In genomic region chr12:62841841-62842240, GRCh38 we compare ENCODE assay signal across 20 cellular contexts.
DNase-seq lines count a peak whose midpoint lies in the region; ATAC-seq, FAIRE-seq and TF ChIP-seq lines count a peak whose summit lies in the region.
"Had no signal": no experiment of that assay in that cellular context is flagged by ENCODE, and none has a peak within 500 bp of the region (broad histone marks: within the 10 kb centered on the region; RNA-seq: fewer than 3 reads in every experiment).

No MANE protein-coding gene starts in this region.

- no peaks in the 10 kb centered on the region for H3K36me3 ChIP-seq in OCI-LY3 (replicated peaks; ENCODE audit: low read depth, low read length)
- H3K36me3 ChIP-seq in small intestine (ENCODE audit: control insufficient read depth in 2 of 2, insufficient read depth in 2 of 2, low read length in 2 of 2), result no peaks in the 10 kb centered on the region
- H3K36me3 ChIP-seq: suprapubic skin had no signal

- peaks cover 4% of the 10 kb centered on the region for H3K36me3 Mint-ChIP-seq in endothelial cell (ENCODE audit: low read depth, unreplicated experiment)
- H3K36me3 Mint-ChIP-seq: memory B cell, naive B cell had no signal

- peak overlapping the region; percentile 63 for H3K4me2 ChIP-seq in OCI-LY3 (ENCODE audit: low read length)

- no peak for TF ChIP-seq CTCF in OCI-LY3 (IDR thresholded peaks at IDR 0.05; ENCODE audit: low read depth, low read length)
- no peak for TF ChIP-seq CTCF in endothelial cell (IDR thresholded peaks at IDR 0.05; ENCODE audit: unreplicated experiment)

- H3K9ac ChIP-seq in OCI-LY3 (ENCODE audit: low read length), result no peak overlapping the region

- H3K4me3 Mint-ChIP-seq in endothelial cell (ENCODE audit: unreplicated experiment), result no peak overlapping the region
- H3K4me3 Mint-ChIP-seq: memory B cell, naive B cell, T-helper 17 cell had no signal

- DNase-seq in Kasumi-1 (lab: John Stamatoyannopoulos, UW) (peak; percentile 71 to 74), endothelial cell (ENCODE audit: low spot score) (no peak), small intestine (peak; percentile 17), NAMALWA (ENCODE audit: low spot score) (no peak)
- DNase-seq: Karpas-422; naive B cell; NCI-H2227 treated with DMSO at 0.1 percent for 48 hours; NK-92 treated with Interleukin-12 subunit alpha and Interleukin-12 subunit beta, amount 100 ng/mL, for 24 hours; SHP77 treated with DMSO at 0.1 percent for 48 hours; stimulated activated CD4-positive, alpha-beta T cell treated with anti-CD3 and anti-CD28 coated beads, Interleukin-4, amount 100 ng/mL, for 4 hours; T-helper 17 cell had no signal

- peak overlapping the region; percentile 60 for H3K27ac ChIP-seq in OCI-LY3 (ENCODE audit: low read length)
- no peak overlapping the region for H3K27ac ChIP-seq in small intestine (ENCODE audit: low read depth in 1 of 2, low read length in 1 of 2)
- H3K27ac ChIP-seq: suprapubic skin had no signal

- no peak overlapping the region for H2AFZ ChIP-seq in OCI-LY3 (ENCODE audit: low read depth, low read length)

- no peaks in the 10 kb centered on the region for H3K9me3 ChIP-seq in OCI-LY3 (ENCODE audit: insufficient read depth, low read length)
- no peaks in the 10 kb centered on the region for H3K9me3 ChIP-seq in small intestine (ENCODE audit: control insufficient read depth, low read depth)
- H3K9me3 ChIP-seq: suprapubic skin had no signal

- H3K4me1 Mint-ChIP-seq in endothelial cell (ENCODE audit: unreplicated experiment), result peaks cover 53% of the 10 kb centered on the region
- H3K4me1 Mint-ChIP-seq: T-helper 17 cell had no signal

- 13 to 26% (median 24%) methylated on average over 3 of the region's 3 CpGs for WGBS in small intestine, 3 donors

- no peak for FAIRE-seq in small intestine (lab: Jason Lieb, UNC)
- FAIRE-seq: bronchial epithelial cell had no signal

- H3K4me3 ChIP-seq in OCI-LY3 (ENCODE audit: low read length) (peak overlapping the region; percentile 30), small intestine (ENCODE audit: low read depth in 1 of 2, low read length in 2 of 2) (no peak overlapping the region)
- H3K4me3 ChIP-seq: suprapubic skin had no signal

- ATAC-seq in HG03342 (IDR thresholded peaks at IDR 0.05; ENCODE audit: unreplicated experiment), result no peak
- no peak for ATAC-seq in HG02884 (IDR thresholded peaks at IDR 0.05; ENCODE audit: unreplicated experiment)
- ATAC-seq: esophagus mucosa, T-helper 17 cell had no signal

- H3K79me2 ChIP-seq in OCI-LY3 (ENCODE audit: low read length), result no peaks in the 10 kb centered on the region

- no peaks in the 10 kb centered on the region for H3K27me3 ChIP-seq in OCI-LY3 (ENCODE audit: low read depth, low read length)
- H3K27me3 ChIP-seq in small intestine (ENCODE audit: control insufficient read depth in 2 of 2, insufficient read depth in 2 of 2, low read length in 2 of 2), result no peaks in the 10 kb centered on the region
- H3K27me3 ChIP-seq: suprapubic skin had no signal

- peaks cover 43% of the 10 kb centered on the region for H3K4me1 ChIP-seq in OCI-LY3 (ENCODE audit: low read length)
- H3K4me1 ChIP-seq in small intestine (ENCODE audit: control insufficient read depth in 2 of 2, insufficient read depth in 1 of 2, low read depth in 1 of 2, low read length in 1 of 2), result peaks cover 6% of the 10 kb centered on the region in 2 donors
- H3K4me1 ChIP-seq: suprapubic skin had no signal

- H3K9me3 Mint-ChIP-seq in endothelial cell (ENCODE audit: unreplicated experiment), result no peaks in the 10 kb centered on the region
- H3K9me3 Mint-ChIP-seq: activated T-helper 2 cell treated with anti-CD3 and anti-CD28 coated beads, Interferon-gamma antibody, Interleukin-2, Interleukin-4, amounts not matched to agents 10 μg/mL and 5 μg/mL and 100 μg/mL, durations not matched to agents 14 hours and 24 hours and 36 hours had no signal

- no peaks in the 10 kb centered on the region for H3K27me3 Mint-ChIP-seq in endothelial cell (ENCODE audit: unreplicated experiment)
- H3K27me3 Mint-ChIP-seq: progenitor cell of endocrine pancreas had no signal

- peak overlapping the region; percentile 43 for H3K27ac Mint-ChIP-seq in endothelial cell (ENCODE audit: unreplicated experiment)
- H3K27ac Mint-ChIP-seq: activated T-helper 2 cell treated with anti-CD3 and anti-CD28 coated beads, Interferon-gamma antibody, Interleukin-2, Interleukin-4, amounts not matched to agents 10 μg/mL and 5 μg/mL and 100 μg/mL, durations not matched to agents 14 hours and 24 hours and 36 hours; memory B cell; naive B cell; progenitor cell of endocrine pancreas; T-helper 17 cell had no signal

- no peaks in the 10 kb centered on the region for H4K20me1 ChIP-seq in OCI-LY3 (ENCODE audit: insufficient read depth, low read length)

Comparison
In these comparisons a context has a peak if more than half of its experiments do, and no peak if none do; other contexts are left out.
1. DNase-seq: peak in Kasumi-1 (2 of 2) and small intestine (single experiment); none in endothelial cell (single experiment) and NAMALWA (single experiment).